In the genomic region with DNA sequence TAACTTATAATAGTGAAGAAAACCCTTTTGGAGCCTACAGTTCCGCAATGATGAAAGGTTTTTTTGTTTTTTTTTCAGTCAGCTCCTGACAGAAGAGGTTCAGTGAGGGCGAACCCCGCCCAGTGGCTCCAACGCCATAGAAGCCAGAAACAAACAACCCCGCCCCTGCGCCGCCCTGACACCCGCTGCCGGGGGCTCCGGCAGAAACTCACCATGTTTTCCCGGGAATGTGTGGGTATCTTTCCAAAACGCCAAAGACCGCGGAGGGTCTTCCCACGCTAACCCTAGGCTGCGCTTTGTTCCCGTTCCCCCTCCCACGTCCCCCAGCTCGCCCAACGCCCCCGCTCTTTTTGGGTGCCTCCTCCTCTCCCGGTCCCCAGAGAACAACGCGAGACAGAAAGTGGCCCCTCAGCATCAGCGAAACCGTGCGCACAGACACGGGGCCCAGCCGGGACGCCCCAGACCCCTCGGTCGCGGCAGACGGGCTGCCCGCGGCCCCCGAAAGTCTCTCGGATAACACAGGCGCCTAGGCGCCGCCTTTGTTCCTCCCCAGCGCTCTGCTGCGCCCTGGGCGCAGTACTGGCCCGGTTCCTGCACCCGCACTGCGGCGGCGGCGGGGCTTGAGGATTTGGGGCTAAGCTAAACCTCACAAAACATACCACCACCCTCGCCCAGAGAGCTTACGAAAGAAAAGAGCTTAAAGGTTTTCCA, we compare ENCODE assay signal across 8 cellular contexts. TPM values are rescaled to one million over a fixed set of nuclear protein-coding genes. Genes with fewer than 3 reads are reported as not detected.
DNase-seq lines count a peak whose midpoint lies in the region; ATAC-seq and TF ChIP-seq lines count a peak whose summit lies in the region.

No MANE protein-coding gene starts in this region.

- H3K36me3 ChIP-seq in MM.1S (replicated peaks; ENCODE audit: insufficient read depth, low read length), result no peaks in the 10 kb centered on the region
- H3K36me3 ChIP-seq in body of pancreas (replicated peaks in 1 of 2; ENCODE audit: insufficient read depth in 1 of 2, low read depth in 2 of 2), result peaks cover 0 to 2% of the 10 kb centered on the region in 2 donors

- peaks cover 13% of the 10 kb centered on the region for H3F3A ChIP-seq in MM.1S (ENCODE audit: insufficient read depth, low read length)

- H3K9me2 ChIP-seq in MM.1S (replicated peaks; ENCODE audit: insufficient read depth, low read length), result no peaks in the 10 kb centered on the region

- peak overlapping the region; percentile 60; the same call in 1 of the 2 replicates for H3K27ac ChIP-seq in MM.1S (ENCODE audit: low read length)
- H3K27ac ChIP-seq in body of pancreas, result peak overlapping the region; percentile 41 to 95 (median 85)
- peak overlapping the region; percentile 75 to 100 (median 98) for H3K27ac ChIP-seq in skin epidermis

- 0% methylated on average over 17 to 51 of the region's 52 CpGs for WGBS in body of pancreas, 2 donors

- no peaks in the 10 kb centered on the region for H4K20me1 ChIP-seq in MM.1S (ENCODE audit: insufficient read depth, low read length)

- H3K4me1 ChIP-seq in MM.1S (ENCODE audit: low read length) (peaks cover 5% of the 10 kb centered on the region), body of pancreas (peaks cover 5% of the 10 kb centered on the region)

- TF ChIP-seq POLR2A in body of pancreas (IDR thresholded peaks at IDR 0.05), result no peak

- peak; percentile 55 for ATAC-seq in body of pancreas

- H3K4me2 ChIP-seq in MM.1S (ENCODE audit: low read depth, low read length), result peak overlapping the region; percentile 72

- H3K27me3 ChIP-seq in MM.1S (replicated peaks; ENCODE audit: insufficient read depth, low read length) (0 out of 2 replicates have a peak, but pooled peaks cover 9% of the 10 kb centered on the region), body of pancreas (no peaks in the 10 kb centered on the region)

- DNase-seq in GM12864 (ENCODE audit: low read depth), result no peak
- peak; percentile 61 for DNase-seq in HCEC 1CT
- DNase-seq in MM.1S, result peak; percentile 65
- peak; percentile 71 for DNase-seq in UCSD-AML1 (lab: John Stamatoyannopoulos, UW; ENCODE audit: unreplicated experiment)
- DNase-seq in body of pancreas, result peak; percentile 47 to 74 (median 61)
- DNase-seq in NCI-H446 treated with DMSO at 0.1 percent for 48 hours (lab: John Stamatoyannopoulos, UW), result no peak

- H3K4me3 ChIP-seq in GM12864 (ENCODE audit: low read depth, low read length) (peak overlapping the region; percentile 64), MM.1S (ENCODE audit: low read length) (peak overlapping the region; percentile 98), body of pancreas (peak overlapping the region; percentile 35 to 76), iPS-18c (ENCODE audit: insufficient read depth, low read depth, low read length) (peak overlapping the region; percentile 89), skin epidermis (peak overlapping the region; percentile 66 to 88 (median 81))

- intact Hi-C loops in body of pancreas (cut with DNase I), result no loop called here

- peak overlapping the region; percentile 99 for H2AFZ ChIP-seq in MM.1S (ENCODE audit: low read length)

- H3K9me3 ChIP-seq in MM.1S (replicated peaks; ENCODE audit: insufficient read depth, low read length) (no peaks in the 10 kb centered on the region), body of pancreas (peaks cover 0 to 3% (median 0%) of the 10 kb centered on the region in 3 donors), iPS-18c (ENCODE audit: control insufficient read depth, insufficient read depth, low read length) (peaks cover 2% of the 10 kb centered on the region)

- no peaks in the 10 kb centered on the region for H3K79me2 ChIP-seq in MM.1S (ENCODE audit: low read length)

- TF ChIP-seq CTCF in GM12864 (IDR thresholded peaks at IDR 0.05; ENCODE audit: low read depth, low read length, missing control alignments), result no peak
- TF ChIP-seq CTCF in MM.1S (IDR thresholded peaks at IDR 0.05; ENCODE audit: low read length), result no peak
- TF ChIP-seq CTCF in body of pancreas (IDR thresholded peaks at IDR 0.05), result no peak

- H3K9ac ChIP-seq in MM.1S (ENCODE audit: low read length), result peak overlapping the region; percentile 68

RNA-seq across cellular contexts. Expression of a gene that starts 0.5 kb away (rescaled TPM):
- 10 to 100 TPM; 36.6 to 44.5 TPM for total RNA-seq in body of pancreas

RNA-seq across cellular contexts. Expression of a gene that starts 57.2 kb away (rescaled TPM):
- total RNA-seq in body of pancreas, result 100 to 1,000 TPM; 121 to 165 TPM

Comparison
In these comparisons a context has a peak if more than half of its experiments do, and no peak if none do; other contexts are left out.
1. DNase-seq: peak in HCEC 1CT (single experiment), MM.1S (single experiment), UCSD-AML1 (single experiment) and body of pancreas (4 of 4); none in GM12864 (single experiment) and NCI-H446 treated with DMSO at 0.1 percent for 48 hours (single experiment).
2. Peak in every context shown above with its lines, with median percentiles within 50 percentile points of each other: H3K4me3 ChIP-seq and H3K27ac ChIP-seq.